In genomic region chr3:27166888-27167287, GRCh38 we compare ENCODE assay signal across 10 cellular contexts.
DNase-seq lines count a peak whose midpoint lies in the region; ATAC-seq, FAIRE-seq and TF ChIP-seq lines count a peak whose summit lies in the region.
"Had no signal": no experiment of that assay in that cellular context is flagged by ENCODE, and none has a peak within 500 bp of the region (broad histone marks: within the 10 kb centered on the region; RNA-seq: fewer than 3 reads in every experiment).

No MANE protein-coding gene starts in this region.

- H3K79me2 ChIP-seq in ACC112 (ENCODE audit: control insufficient read depth, insufficient read depth, low read length, unreplicated experiment) (no peaks in the 10 kb centered on the region), hepatocyte (no peaks in the 10 kb centered on the region)

- H3K9me2 ChIP-seq in hepatocyte (replicated peaks; ENCODE audit: insufficient read depth), result no peaks in the 10 kb centered on the region

- FAIRE-seq in GM12891 (lab: Jason Lieb, UNC), result no peak

- TF ChIP-seq POLR2A in GM12891 (IDR thresholded peaks at IDR 0.05; ENCODE audit: low read depth, low read length), result no peak

- H4K20me1 ChIP-seq in hepatocyte (ENCODE audit: insufficient read depth, poor library complexity, severe bottlenecking), result no peaks in the 10 kb centered on the region

- no peak for TF ChIP-seq CTCF in hepatocyte (IDR thresholded peaks at IDR 0.05; ENCODE audit: poor library complexity)

- DNase-seq in HS-27A (ENCODE audit: low read depth) (peak; percentile 94), amniotic epithelial cell (ENCODE audit: low read depth) (peak; percentile 97), hepatocyte (ENCODE audit: low spot score) (peak; percentile 13), NOMO-1 (lab: John Stamatoyannopoulos, UW; ENCODE audit: unreplicated experiment in 2 of 2) (no peak), GM12891 (ENCODE audit: insufficient read length, low spot score) (no peak), cerebellar nuclear complex (lab: John Stamatoyannopoulos, UW) (no peak)
- DNase-seq: SHP77 treated with DMSO at 0.1 percent for 48 hours had no signal

- no peaks in the 10 kb centered on the region for H3K36me3 ChIP-seq in ACC112 (ENCODE audit: insufficient read depth, low read length)
- no peaks in the 10 kb centered on the region for H3K36me3 ChIP-seq in hepatocyte (replicated peaks; ENCODE audit: insufficient read depth, low read depth)

- H3K27ac ChIP-seq in ACC112 (ENCODE audit: low read depth, low read length), result peak overlapping the region; percentile 77
- H3K27ac ChIP-seq in hepatocyte, result no peak overlapping the region
- H3K27ac ChIP-seq: C4-2B had no signal

- H3K27me3 ChIP-seq in ACC112 (ENCODE audit: insufficient read depth, low read length) (no peaks in the 10 kb centered on the region), hepatocyte (no peaks in the 10 kb centered on the region)

- 70% methylated on average over 3 of the region's 3 CpGs for WGBS in hepatocyte (ENCODE audit: low lambda C conversion rate, missing lambda C conversion rate)

- no peak overlapping the region for H3K4me3 ChIP-seq in ACC112 (ENCODE audit: low read depth, low read length)
- no peak overlapping the region for H3K4me3 ChIP-seq in hepatocyte

- no peak overlapping the region for H2AFZ ChIP-seq in ACC112 (ENCODE audit: low read length, unreplicated experiment)
- no peak overlapping the region for H2AFZ ChIP-seq in hepatocyte

- H3K4me2 ChIP-seq in hepatocyte, result no peak overlapping the region

- H3K9me3 ChIP-seq in hepatocyte (ENCODE audit: low read depth), result no peaks in the 10 kb centered on the region

- ATAC-seq in GM19023 (IDR thresholded peaks at IDR 0.05; ENCODE audit: unreplicated experiment), result no peak

- H3K4me1 ChIP-seq in ACC112 (ENCODE audit: control insufficient read depth, insufficient read depth, low read length, unreplicated experiment) (peaks cover 24% of the 10 kb centered on the region), hepatocyte (ENCODE audit: insufficient read depth) (peaks cover 6% of the 10 kb centered on the region)

TF ChIP-seq in GM12891, 5 proteins besides CTCF, POLR2A, EP300 and RAD21:
- TF ChIP-seq POU2F2 (IDR thresholded peaks at IDR 0.05; ENCODE audit: low read depth, low read length) (no peak), PAX5 (IDR thresholded peaks at IDR 0.05; ENCODE audit: insufficient read depth, low read length, severe bottlenecking) (no peak), POLR2AphosphoS5 (IDR thresholded peaks at IDR 0.05; ENCODE audit: low read depth, low read length) (no peak), SPI1 (IDR thresholded peaks at IDR 0.05; ENCODE audit: low read depth, low read length) (no peak), TAF1 (IDR thresholded peaks at IDR 0.05; ENCODE audit: low read depth, low read length) (no peak)

Comparison
In these comparisons a context has a peak if more than half of its experiments do, and no peak if none do; other contexts are left out.
1. DNase-seq: peak in HS-27A (single experiment), amniotic epithelial cell (single experiment) and hepatocyte (single experiment); none in NOMO-1 (0 of 2), GM12891 (single experiment) and cerebellar nuclear complex (0 of 2).